In the genomic region with DNA sequence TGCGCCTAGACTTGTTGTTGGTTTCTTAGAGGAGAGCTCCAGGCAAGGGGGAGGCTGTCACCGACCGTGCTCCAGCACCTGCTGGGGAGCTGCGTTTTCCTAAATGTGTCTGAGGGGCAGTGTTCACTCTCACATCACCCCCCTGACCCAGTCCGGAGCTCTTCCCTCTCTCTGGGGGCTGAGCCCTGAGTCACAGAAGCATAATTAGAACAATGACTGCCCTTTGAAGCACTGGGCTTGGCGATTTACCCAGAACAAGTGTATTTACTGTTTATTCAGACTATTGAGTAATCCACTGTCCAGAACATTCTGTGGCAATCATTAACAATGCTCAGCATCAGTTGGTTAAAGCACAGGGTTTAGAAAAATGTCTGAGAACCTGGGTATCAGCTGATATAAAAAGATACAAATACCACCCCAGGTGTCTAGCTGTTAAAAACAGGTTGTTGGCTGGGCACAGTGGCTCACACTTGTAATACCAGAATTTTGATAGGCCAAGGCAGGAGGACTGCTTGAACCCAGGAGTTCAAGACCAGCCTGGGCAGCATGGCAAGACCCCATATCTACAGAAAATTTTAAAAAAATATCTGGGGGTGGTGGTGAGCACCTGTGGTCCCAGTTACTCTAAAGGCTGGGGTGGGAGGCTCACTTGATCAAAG, we compare ENCODE assay signal across 9 cellular contexts. TPM values are rescaled to one million over a fixed set of nuclear protein-coding genes. Genes with fewer than 3 reads are reported as not detected.
DNase-seq lines count a peak whose midpoint lies in the region; ATAC-seq and TF ChIP-seq lines count a peak whose summit lies in the region.
"Had no signal": no experiment of that assay in that cellular context is flagged by ENCODE, and none has a peak within 500 bp of the region (broad histone marks: within the 10 kb centered on the region; RNA-seq: fewer than 3 reads in every experiment).

No MANE protein-coding gene starts in this region.

- H3K9me3 ChIP-seq in uterus, result no peaks in the 10 kb centered on the region

- peaks cover 0 to 5% of the 10 kb centered on the region in 2 donors for H3K4me1 ChIP-seq in uterus

- ATAC-seq in HG03175 (IDR thresholded peaks at IDR 0.05; ENCODE audit: unreplicated experiment), result no peak
- no peak for ATAC-seq in HG03469 (IDR thresholded peaks at IDR 0.05; ENCODE audit: unreplicated experiment)
- ATAC-seq: stimulated activated effector memory CD8-positive, alpha-beta T cell treated with anti-CD3 and anti-CD28 coated beads, Interleukin-12 subunit alpha, Interleukin-12 subunit beta, amount 100 ng/mL, for 72 hours had no signal

- no peak for TF ChIP-seq CTCF in uterus (IDR thresholded peaks at IDR 0.05)

- no peaks in the 10 kb centered on the region for H3K27me3 ChIP-seq in uterus

- TF ChIP-seq POLR2A in uterus (IDR thresholded peaks at IDR 0.05), result peak in 1 of 2 donors; percentile 22

- H3K27ac ChIP-seq in uterus, result peak overlapping the region; percentile 52 to 70

- H3K4me3 ChIP-seq in uterus, result no peak overlapping the region

- DNase-seq in RPMI7951 (ENCODE audit: low read depth), result peak; percentile 36
- peak; percentile 90 for DNase-seq in fibroblast of gingiva (ENCODE audit: low read depth)
- DNase-seq in lung microvascular endothelial cell (ENCODE audit: low read depth in 2 of 2), result peak; percentile 17 to 40
- peak; percentile 54 to 76 for DNase-seq in uterus
- no peak for DNase-seq in NCI-H2196 treated with DMSO at 0.1 percent for 48 hours (lab: John Stamatoyannopoulos, UW; ENCODE audit: unreplicated experiment)
- DNase-seq: NCI-H1048 had no signal

- no peaks in the 10 kb centered on the region for H3K36me3 ChIP-seq in uterus

- intact Hi-C loops in uterus (cut with DNase I; ENCODE audit: low total_unique reads), result no loop called here

RNA-seq across cellular contexts. Expression of a gene that starts 8.1 kb away (rescaled TPM):
- 0.72 TPM in 1 of 2 replicates, not detected in the other for total RNA-seq in RPMI7951 (2014; rRNA removed; shearing (Covaris generic))
- total RNA-seq in lung microvascular endothelial cell, result 1.1 and 1.2 TPM in 2 replicates
- 1 to 10 TPM in 3 of 4 donors, under 1 TPM in 1; 0.29 to 9.6 (median 5.4) TPM for total RNA-seq in uterus

RNA-seq across cellular contexts. Expression of a gene that starts 32.5 kb away (rescaled TPM):
- 98.3 and 105 TPM in 2 replicates for total RNA-seq in RPMI7951 (2014; rRNA removed; shearing (Covaris generic))
- total RNA-seq in lung microvascular endothelial cell (35.9 and 40.8 TPM in 2 replicates), uterus (100 to 1,000 TPM in 1 of 4 donors, 10 to 100 TPM in 3; 42.1 to 108 (median 75.9) TPM)

RNA-seq across cellular contexts. Expression of a gene that starts 35.4 kb away (rescaled TPM):
- 0.10 TPM in 1 of 2 replicates, not detected in the other for total RNA-seq in RPMI7951 (2014; rRNA removed; shearing (Covaris generic))
- total RNA-seq in lung microvascular endothelial cell (under 0.01 TPM in 1 of 2 replicates, not detected in the other), uterus (1 to 10 TPM in 2 of 4 donors, under 1 TPM in 2; 0.51 to 2.8 (median 0.86) TPM)
